Comparison of ENCODE assay signal across 1 cellular context in genomic region chr20:62010551-62011402, GRCh38.
A peak's percentile ranks its signal among the peaks of the same experiment; 100 is the strongest.
TF ChIP-seq lines count a peak whose summit lies in the region.

No MANE protein-coding gene starts in this region.

TF ChIP-seq in HepG2, 621 proteins besides CTCF, POLR2A, EP300 and RAD21 (continued from another document and continues in another):
- TF ChIP-seq MAX (IDR thresholded peaks at IDR 0.05) (peak; percentile 83), RNF219 (CRISPR knock-in tag; IDR thresholded peaks at IDR 0.05) (0 out of 2 replicates have a peak, but pooled peaks have one; percentile 34), ZNF451 (CRISPR knock-in tag; IDR thresholded peaks at IDR 0.05) (0 out of 2 replicates have a peak, but pooled peaks have one; percentile 36), E2F1 (CRISPR knock-in tag; IDR thresholded peaks at IDR 0.05) (no peak), CSRNP2 (CRISPR knock-in tag; conservative IDR thresholded peaks at IDR 0.05; ENCODE audit: low read depth) (no peak), DNMT3B (CRISPR knock-in tag; conservative IDR thresholded peaks at IDR 0.05) (no peak), RXRB (CRISPR knock-in tag; IDR thresholded peaks at IDR 0.05; ENCODE audit: borderline replicate concordance) (peak; percentile 51; the same call in 1 of the 2 replicates), MXI1 (IDR thresholded peaks at IDR 0.05; ENCODE audit: borderline replicate concordance, low read depth, low read length) (peak; percentile 85; the same call in 2 of the 3 replicates), ZKSCAN1 (IDR thresholded peaks at IDR 0.05; ENCODE audit: low read length) (no peak), KMT2A (CRISPR knock-in tag; IDR thresholded peaks at IDR 0.05) (peak; percentile 51; the same call in 1 of the 2 replicates), DNMT1 (CRISPR knock-in tag; IDR thresholded peaks at IDR 0.05) (no peak), ZNF646 (CRISPR knock-in tag; IDR thresholded peaks at IDR 0.05) (no peak), ZNF816 (CRISPR knock-in tag; IDR thresholded peaks at IDR 0.05; ENCODE audit: borderline replicate concordance) (peak; percentile 65; the same call in 1 of the 2 replicates), PHF21A (CRISPR knock-in tag; IDR thresholded peaks at IDR 0.05) (peak; percentile 53; the same call in 1 of the 2 replicates), REPIN1 (CRISPR knock-in tag; IDR thresholded peaks at IDR 0.05; ENCODE audit: borderline replicate concordance, low read depth) (no peak), CSRNP1 (CRISPR knock-in tag; IDR thresholded peaks at IDR 0.05) (no peak), KAT8 (CRISPR knock-in tag; IDR thresholded peaks at IDR 0.05) (peak; percentile 36; the same call in 1 of the 2 replicates), ZNF343 (CRISPR knock-in tag; IDR thresholded peaks at IDR 0.05) (no peak), MED1 (CRISPR knock-in tag; IDR thresholded peaks at IDR 0.05) (0 out of 2 replicates have a peak, but pooled peaks have one; percentile 31), ZNF598 (CRISPR knock-in tag; IDR thresholded peaks at IDR 0.05; ENCODE audit: borderline replicate concordance) (0 out of 2 replicates have a peak, but pooled peaks have one; percentile 24), ZNF616 (CRISPR knock-in tag; IDR thresholded peaks at IDR 0.05; ENCODE audit: low read depth) (no peak), ZSCAN20 (CRISPR knock-in tag; IDR thresholded peaks at IDR 0.05; ENCODE audit: borderline replicate concordance) (0 out of 2 replicates have a peak, but pooled peaks have one; percentile 38), KIAA2018 (CRISPR knock-in tag; IDR thresholded peaks at IDR 0.05; ENCODE audit: borderline replicate concordance) (no peak), KDM5A (IDR thresholded peaks at IDR 0.05; ENCODE audit: borderline replicate concordance, low read length) (0 out of 2 replicates have a peak, but pooled peaks have one; percentile 48), MAZ (IDR thresholded peaks at IDR 0.05; ENCODE audit: borderline replicate concordance, low read depth, low read length) (peak; percentile 61; the same call in 1 of the 2 replicates), MAZ (CRISPR knock-in tag; IDR thresholded peaks at IDR 0.05; ENCODE audit: low read depth) (0 out of 2 replicates have a peak, but pooled peaks have one; percentile 43), ZBTB4 (CRISPR knock-in tag; IDR thresholded peaks at IDR 0.05; ENCODE audit: borderline replicate concordance) (peak; percentile 81; the same call in 1 of the 2 replicates)
